18 cellular contexts compared by ENCODE assay signal in genomic region chrX:40446927-40447326, GRCh38.
DNase-seq lines count a peak whose midpoint lies in the region; ATAC-seq and TF ChIP-seq lines count a peak whose summit lies in the region.
"Had no signal": no experiment of that assay in that cellular context is flagged by ENCODE, and none has a peak within 500 bp of the region (broad histone marks: within the 10 kb centered on the region; RNA-seq: fewer than 3 reads in every experiment).

No MANE protein-coding gene starts in this region.

- TF ChIP-seq CTCF in fibroblast of the aortic adventitia (IDR thresholded peaks at IDR 0.05; ENCODE audit: insufficient read depth, low read length) = no peak
- TF ChIP-seq CTCF in prostate gland (IDR thresholded peaks at IDR 0.05) = peak in 1 of 4 experiments; percentile 7

- peak; percentile 44 for ATAC-seq in left cardiac atrium
- peak; percentile 60 for ATAC-seq in aorta (ENCODE audit: low FRiP score)
- no peak for ATAC-seq in HG03342 (IDR thresholded peaks at IDR 0.05; ENCODE audit: unreplicated experiment)
- no peak for ATAC-seq in HG03025 (IDR thresholded peaks at IDR 0.05; ENCODE audit: low FRiP score, unreplicated experiment)
- ATAC-seq: A549, HepG2 had no signal

- 17% methylated on average over 6 of the region's 6 CpGs for WGBS in prostate gland
- WGBS in aorta, 2 donors = 8 to 22% methylated on average over 6 of the region's 6 CpGs

- H3K9me3 ChIP-seq in prostate gland (no peaks in the 10 kb centered on the region), aorta (ENCODE audit: control insufficient read depth, low read length) (no peaks in the 10 kb centered on the region)
- H3K9me3 ChIP-seq: A549 had no signal

- DNase-seq in left cardiac atrium = no peak
- DNase-seq in cardiac septum (ENCODE audit: low spot score) = no peak
- DNase-seq in fibroblast of the aortic adventitia (ENCODE audit: low read depth) = peak; percentile 34
- DNase-seq in prostate gland (ENCODE audit: low spot score) = peak; percentile 22
- DNase-seq in aorta = no peak
- no peak for DNase-seq in amniotic stem cell (lab: John Stamatoyannopoulos, UW)
- DNase-seq: GF-D8, KG1, NCI-H1048, NCI-H146, NCI-H2081, NCI-H2227 treated with DMSO at 0.1 percent for 48 hours, NCI-H526, SIG-M5 had no signal

- H3K27ac ChIP-seq in prostate gland (no peak overlapping the region), aorta (ENCODE audit: low read depth in 1 of 2, low read length in 2 of 2) (no peak overlapping the region)
- H3K27ac ChIP-seq: A549 had no signal

- no peak for TF ChIP-seq POLR2A in prostate gland (IDR thresholded peaks at IDR 0.05)

- H3K27me3 ChIP-seq in prostate gland (replicated peaks; ENCODE audit: insufficient read depth) (no peaks in the 10 kb centered on the region), aorta (ENCODE audit: control insufficient read depth in 1 of 2, insufficient read depth in 2 of 2, low read length in 1 of 2) (no peaks in the 10 kb centered on the region)

- no peak overlapping the region for H3K4me3 ChIP-seq in fibroblast of the aortic adventitia (ENCODE audit: low read depth, low read length)
- H3K4me3 ChIP-seq in prostate gland = no peak overlapping the region
- H3K4me3 ChIP-seq in aorta (ENCODE audit: low read length in 2 of 2) = no peak overlapping the region
- H3K4me3 ChIP-seq: A549 had no signal

- intact Hi-C loops in left cardiac atrium (cut with DNase I) = no loop called here
- intact Hi-C loops in cardiac septum (cut with DNase I) = no loop called here
- intact Hi-C loops in prostate gland (cut with DNase I) = no loop called here
- intact Hi-C loops in aorta (cut with DNase I) = no loop called here

- H3K4me1 ChIP-seq in prostate gland (replicated peaks) (no peaks in the 10 kb centered on the region), aorta (ENCODE audit: control insufficient read depth in 1 of 2, insufficient read depth in 2 of 2, low read length in 2 of 2) (no peaks in the 10 kb centered on the region)
- H3K4me1 ChIP-seq: A549 had no signal

- H3K36me3 ChIP-seq in prostate gland = no peaks in the 10 kb centered on the region
- H3K36me3 ChIP-seq in aorta (ENCODE audit: control insufficient read depth in 1 of 2, insufficient read depth in 2 of 2, low read length in 1 of 2) = no peaks in the 10 kb centered on the region

Comparison
In these comparisons a context has a peak if more than half of its experiments do, and no peak if none do; other contexts are left out.
1. ATAC-seq: peak in left cardiac atrium (2 of 2) and aorta (single experiment); none in HG03342 (single experiment) and HG03025 (single experiment).
2. DNase-seq: peak in fibroblast of the aortic adventitia (single experiment) and prostate gland (single experiment); none in left cardiac atrium (single experiment), cardiac septum (single experiment), aorta (0 of 2) and amniotic stem cell (single experiment).